25 cellular contexts compared by ENCODE assay signal in genomic region chr20:37630161-37630560, GRCh38.
DNase-seq lines count a peak whose midpoint lies in the region; ATAC-seq, FAIRE-seq and TF ChIP-seq lines count a peak whose summit lies in the region.
"Had no signal": no experiment of that assay in that cellular context is flagged by ENCODE, and none has a peak within 500 bp of the region (broad histone marks: within the 10 kb centered on the region; RNA-seq: fewer than 3 reads in every experiment).

No MANE protein-coding gene starts in this region.

- no peak for FAIRE-seq in K562 (lab: Jason Lieb, UNC)
- FAIRE-seq: A549, astrocyte had no signal

- H3K79me2 ChIP-seq in K562 (ENCODE audit: control insufficient read depth, insufficient read depth, low read length) = no peaks in the 10 kb centered on the region

- peaks cover 0 to 31% of the 10 kb centered on the region in 2 experiments; a peak in 3 of 5 replicates for H3K27me3 ChIP-seq in K562 (ENCODE audit: control insufficient read depth in 2 of 2, insufficient read depth in 2 of 2, low read length in 2 of 2)
- H3K27me3 ChIP-seq: BLaER1 had no signal

- intact Hi-C loops in K562 (cut with micrococcal nuclease) = no loop called here

- peaks cover 6% of the 10 kb centered on the region; the same call in 1 of the 2 replicates for H4K20me1 ChIP-seq in K562 (replicated peaks; ENCODE audit: control insufficient read depth, insufficient read depth, low read length)

- CTCF ChIA-PET in K562 (lab: Yijun Ruan, JAX; ENCODE audit: low intra/inter-chr PET ratio) = no interaction called here

- no peak for TF ChIP-seq EP300 in K562 (IDR thresholded peaks at IDR 0.05; ENCODE audit: low read length)

- DNase-seq in NCI-H2196 (lab: John Stamatoyannopoulos, UW; ENCODE audit: unreplicated experiment) (peak; percentile 48), NCI-H2196 treated with DMSO at 0.1 percent for 48 hours (lab: John Stamatoyannopoulos, UW; ENCODE audit: unreplicated experiment) (no peak), NCI-H1417 treated with DMSO at 0.1 percent for 48 hours (lab: John Stamatoyannopoulos, UW) (peak; percentile 21), NCI-H446 treated with DMSO at 0.1 percent for 48 hours (lab: John Stamatoyannopoulos, UW) (peak; percentile 20), K562 (ENCODE audit: extremely low read depth in 1 of 4, low spot score in 3 of 4) (no peak), mucosa of gallbladder (ENCODE audit: low spot score) (no peak)
- DNase-seq in stimulated activated CD8-positive, alpha-beta memory T cell treated with anti-CD3 and anti-CD28 coated beads, Interleukin-4, amount 100 ng/mL, for 48 hours = no peak
- DNase-seq: activated CD4-positive, alpha-beta T cell treated with anti-CD3 and anti-CD28 coated beads, Interleukin-2, amount 50 U/mL, for 48 hours; activated naive CD4-positive, alpha-beta T cell treated with anti-CD3 and anti-CD28 coated beads, Interleukin-2, amount 10 ng/mL, durations not matched to agents 7 days and 5 days; activated T-cell treated with anti-CD3 and anti-CD28 coated beads for 4 hours; DND-41; effector memory CD4-positive, alpha-beta T cell; esophagus squamous epithelium; left lung; NCI-H1930; Right ventricle myocardium superior; spleen; substantia nigra; T-helper 17 cell had no signal

- TF ChIP-seq RAD21 in K562 (CRISPR knock-in tag; conservative IDR thresholded peaks at IDR 0.05 in 1 of 2, IDR thresholded peaks at IDR 0.05 in 1 of 2) = no peak

- no peak overlapping the region for H3K9ac ChIP-seq in K562 (ENCODE audit: insufficient read depth in 1 of 2, low read depth in 2 of 2, low read length in 2 of 2)
- H3K9ac ChIP-seq: BLaER1 had no signal

- ATAC-seq in K562 = no peak
- no peak for ATAC-seq in GM18873 (IDR thresholded peaks at IDR 0.05; ENCODE audit: low FRiP score, unreplicated experiment)
- ATAC-seq: A549, left lung, T-helper 17 cell had no signal

- TF ChIP-seq POLR2A in K562 (conservative IDR thresholded peaks at IDR 0.05) = no peak

- POLR2A ChIA-PET in K562 (lab: Yijun Ruan, JAX) = no interaction called here

- H3K4me1 ChIP-seq in K562 (replicated peaks in 1 of 2; ENCODE audit: control insufficient read depth in 2 of 2, insufficient read depth in 2 of 2, low read length in 2 of 2) = peaks cover 0 to 2% of the 10 kb centered on the region in 2 experiments; a peak in 2 of 5 replicates
- H3K4me1 ChIP-seq: A549, BLaER1, esophagus squamous epithelium, HAP-1, left lung had no signal

- WGBS in K562 (ENCODE audit: insufficient coverage, low coverage, missing lambda C conversion rate) = 0% methylated on average over 2 of the region's 2 CpGs

- no peak overlapping the region for H2AFZ ChIP-seq in K562 (ENCODE audit: low read depth, low read length)

- TF ChIP-seq CTCF in K562 (IDR thresholded peaks at IDR 0.05 in 2 of 3, conservative IDR thresholded peaks at IDR 0.05 in 1 of 3; ENCODE audit: insufficient read depth in 2 of 3, low read depth in 1 of 3, low read length in 3 of 3) = no peak

- in situ Hi-C loops in K562 (cut with MboI) = no loop called here

- no peak overlapping the region for H3K4me2 ChIP-seq in K562 (ENCODE audit: insufficient read depth, low read length)
- H3K4me2 ChIP-seq: A549, BLaER1 had no signal

- no peaks in the 10 kb centered on the region for H3K36me3 ChIP-seq in K562 (ENCODE audit: control insufficient read depth, insufficient read depth, low read length)
- H3K36me3 ChIP-seq: BLaER1, esophagus squamous epithelium, HAP-1, left lung, spleen had no signal

- no peak overlapping the region for H3K4me3 ChIP-seq in K562
- H3K4me3 ChIP-seq: A549, BLaER1, esophagus squamous epithelium, HAP-1, left lung, spleen had no signal

- BruUV-seq in K562 (replicated peaks; lab: Mats Ljungman, UMichigan) = no TSS peak

- H3K9me3 ChIP-seq in K562 (replicated peaks; ENCODE audit: control insufficient read depth, insufficient read depth, low read depth, low read length) = no peaks in the 10 kb centered on the region

- no peaks in the 10 kb centered on the region for H3K9me1 ChIP-seq in K562 (ENCODE audit: control insufficient read depth, insufficient read depth, low read length)

- no peak overlapping the region for H3K27ac ChIP-seq in K562 (ENCODE audit: extremely low read depth, low read depth, low read length)
- H3K27ac ChIP-seq: A549, BLaER1, esophagus squamous epithelium, left lung, spleen, VCaP had no signal

TF ChIP-seq in K562, 482 proteins besides CTCF, POLR2A, EP300 and RAD21:
- TF ChIP-seq NFIC (IDR thresholded peaks at IDR 0.05) (peak; percentile 54), ZNF174 (CRISPR knock-in tag; IDR thresholded peaks at IDR 0.05) (no peak), REST (CRISPR knock-in tag; IDR thresholded peaks at IDR 0.05; ENCODE audit: low read depth) (no peak), NR1H2 (CRISPR knock-in tag; IDR thresholded peaks at IDR 0.05) (no peak), CHCHD3 (CRISPR knock-in tag; IDR thresholded peaks at IDR 0.05) (no peak), ETV6 (IDR thresholded peaks at IDR 0.05; ENCODE audit: borderline replicate concordance in 1 of 2, low read depth in 2 of 2, low read length in 1 of 2) (no peak), ETV6 (CRISPR knock-in tag; IDR thresholded peaks at IDR 0.05; ENCODE audit: borderline replicate concordance) (no peak), MEIS2 (IDR thresholded peaks at IDR 0.05; ENCODE audit: partially characterized antibody) (no peak)

Comparison
In these comparisons a context has a peak if more than half of its experiments do, and no peak if none do; other contexts are left out.
1. DNase-seq: peak in NCI-H2196 (single experiment), NCI-H1417 treated with DMSO at 0.1 percent for 48 hours (single experiment) and NCI-H446 treated with DMSO at 0.1 percent for 48 hours (single experiment); none in NCI-H2196 treated with DMSO at 0.1 percent for 48 hours (single experiment), K562 (0 of 4), mucosa of gallbladder (single experiment) and stimulated activated CD8-positive, alpha-beta memory T cell treated with anti-CD3 and anti-CD28 coated beads, Interleukin-4, amount 100 ng/mL, for 48 hours (single experiment).